In genomic region chr1:219039755-219040154, GRCh38 we compare ENCODE assay signal across 21 cellular contexts.
"Had no signal": no experiment of that assay in that cellular context is flagged by ENCODE, and none has a peak within 500 bp of the region (broad histone marks: within the 10 kb centered on the region; RNA-seq: fewer than 3 reads in every experiment).

No MANE protein-coding gene starts in this region.

- H2AFZ ChIP-seq: parathyroid adenoma had no signal

- H3K4me3 ChIP-seq: ascending aorta, colonic mucosa, heart right ventricle, tibial nerve had no signal

- DNase-seq: activated CD4-positive, alpha-beta T cell treated with anti-CD3 and anti-CD28 coated beads for 1 hour; activated CD4-positive, alpha-beta T cell treated with anti-CD3 and anti-CD28 coated beads, Interleukin-2, amount 50 U/mL, for 1 hour; activated CD8-positive, alpha-beta T cell treated with anti-CD3 and anti-CD28 coated beads, Interleukin-2, amount 10 ng/mL, durations not matched to agents 7 days and 5 days; activated gamma-delta T cell; activated naive CD4-positive, alpha-beta T cell treated with anti-CD3 and anti-CD28 coated beads, Interleukin-2, amount 50 U/mL, for 16 hours; activated naive CD8-positive, alpha-beta T cell treated with anti-CD3 and anti-CD28 coated beads, Interleukin-2, amount 50 U/mL, for 24 hours; brain microvascular endothelial cell; colonic mucosa; heart right ventricle; left ventricle myocardium superior; nephron progenitor cell; right cardiac atrium; stimulated activated CD4-positive, alpha-beta T cell treated with anti-CD3 and anti-CD28 coated beads, Interleukin-12 subunit alpha, Interleukin-12 subunit beta, amount 100 ng/mL, for 4 hours; stimulated activated CD4-positive, alpha-beta T cell treated with anti-CD3 and anti-CD28 coated beads, Interleukin-4, amount 100 ng/mL, for 4 hours; T-helper 1 cell had no signal

- H3K9me3 ChIP-seq: ascending aorta, colonic mucosa, tibial nerve had no signal

- FAIRE-seq: frontal cortex, TTC549 had no signal

- H3K4me1 ChIP-seq: ascending aorta, colonic mucosa, parathyroid adenoma, tibial nerve had no signal

- H3K36me3 ChIP-seq: ascending aorta, brain microvascular endothelial cell, colonic mucosa, heart right ventricle, tibial nerve had no signal

- H3K27ac ChIP-seq: ascending aorta, colonic mucosa, epithelial cell of prostate, heart right ventricle, parathyroid adenoma, tibial nerve had no signal

- H3K27me3 ChIP-seq: ascending aorta, brain microvascular endothelial cell, colonic mucosa, heart right ventricle, tibial nerve had no signal

- H3K9ac ChIP-seq: parathyroid adenoma had no signal
